ENCODE assay signal across 12 cellular contexts in the genomic region with DNA sequence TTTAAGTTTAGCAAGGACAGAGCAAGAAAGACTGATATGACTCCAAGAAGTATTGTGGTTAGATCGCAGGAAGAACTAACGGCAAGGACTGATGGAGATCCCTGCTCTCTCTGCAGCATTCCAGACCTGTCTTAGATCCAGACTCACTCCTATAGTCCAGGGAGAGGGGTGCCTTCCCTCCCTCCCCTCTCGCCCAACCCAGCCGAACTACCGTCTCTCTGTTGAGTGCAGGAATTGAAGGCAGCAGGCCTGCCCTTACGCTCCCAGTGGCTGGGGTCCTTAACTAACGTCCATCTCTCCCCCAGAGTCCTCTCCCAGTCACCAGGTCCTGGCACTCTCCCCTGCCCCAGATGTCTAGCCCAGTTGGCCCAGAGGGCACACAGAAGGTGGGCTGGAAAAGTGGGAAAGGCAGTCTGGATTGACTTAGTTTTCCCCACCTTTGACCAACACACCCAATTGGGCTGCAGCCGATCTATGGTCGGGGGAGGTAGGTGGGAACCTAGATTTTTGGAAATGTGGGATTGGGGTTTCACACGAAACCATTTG. TPM values are rescaled to one million over a fixed set of nuclear protein-coding genes. Genes with fewer than 3 reads are reported as not detected.
A peak's percentile ranks its signal among the peaks of the same experiment; 100 is the strongest.
DNase-seq lines count a peak whose midpoint lies in the region; ATAC-seq and TF ChIP-seq lines count a peak whose summit lies in the region.
"Had no signal": no experiment of that assay in that cellular context is flagged by ENCODE, and none has a peak within 500 bp of the region (broad histone marks: within the 10 kb centered on the region; RNA-seq: fewer than 3 reads in every experiment).

No MANE protein-coding gene starts in this region.

- TF ChIP-seq CTCF in astrocyte of the cerebellum (IDR thresholded peaks at IDR 0.05; ENCODE audit: low read depth, low read length, missing control alignments) = no peak
- TF ChIP-seq CTCF in type B pancreatic cell (conservative IDR thresholded peaks at IDR 0.05) = no peak

- ATAC-seq in activated naive CD8-positive, alpha-beta T cell treated with anti-CD3 and anti-CD28 coated beads, Interleukin-2, amount 50 U/mL, for 24 hours = no peak
- ATAC-seq in HG02678 (IDR thresholded peaks at IDR 0.05; ENCODE audit: unreplicated experiment) = no peak

- H3K27ac Mint-ChIP-seq in activated naive CD8-positive, alpha-beta T cell = no peak overlapping the region
- no peak overlapping the region for H3K27ac Mint-ChIP-seq in activated naive CD8-positive, alpha-beta T cell treated with anti-CD3 and anti-CD28 coated beads, Interleukin-2, amount 50 U/mL, for 24 hours
- peak overlapping the region; percentile 80 for H3K27ac Mint-ChIP-seq in type B pancreatic cell
- H3K27ac Mint-ChIP-seq: dendritic cell treated with granulocyte-macrophage colony-stimulating factor and Interleukin-4, amounts not matched to agents 40 ng/mL and 50 ng/mL, for 4 days had no signal

- in situ Hi-C loops in astrocyte of the cerebellum (cut with HindIII; ENCODE audit: low sequenced_read_pairs) = no loop called here

- DNase-seq in activated naive CD8-positive, alpha-beta T cell treated with anti-CD3 and anti-CD28 coated beads, Interleukin-2, amount 50 U/mL, for 24 hours = no peak
- DNase-seq in astrocyte of the cerebellum (ENCODE audit: low read depth) (no peak), left kidney (ENCODE audit: low read depth, low spot score) (peak; percentile 46), type B pancreatic cell (ENCODE audit: extremely low spot score, unreplicated experiment) (no peak), hypothalamus (lab: John Stamatoyannopoulos, UW) (no peak), NCI-H187 (lab: John Stamatoyannopoulos, UW) (no peak)
- DNase-seq: NCI-H524 treated with DMSO at 0.1 percent for 48 hours, small intestine had no signal

- no peaks in the 10 kb centered on the region for H3K27me3 Mint-ChIP-seq in activated naive CD8-positive, alpha-beta T cell
- H3K27me3 Mint-ChIP-seq in activated naive CD8-positive, alpha-beta T cell treated with anti-CD3 and anti-CD28 coated beads, Interleukin-2, amount 50 U/mL, for 24 hours = peaks cover 33% of the 10 kb centered on the region
- peaks cover 7% of the 10 kb centered on the region for H3K27me3 Mint-ChIP-seq in type B pancreatic cell

- no peaks in the 10 kb centered on the region for H3K36me3 Mint-ChIP-seq in activated naive CD8-positive, alpha-beta T cell
- H3K36me3 Mint-ChIP-seq in activated naive CD8-positive, alpha-beta T cell treated with anti-CD3 and anti-CD28 coated beads, Interleukin-2, amount 50 U/mL, for 24 hours (ENCODE audit: low read depth) = no peaks in the 10 kb centered on the region
- peaks cover 12% of the 10 kb centered on the region for H3K36me3 Mint-ChIP-seq in type B pancreatic cell

- H3K4me1 Mint-ChIP-seq in activated naive CD8-positive, alpha-beta T cell (ENCODE audit: low read depth) = peaks cover 32% of the 10 kb centered on the region
- peaks cover 23% of the 10 kb centered on the region for H3K4me1 Mint-ChIP-seq in activated naive CD8-positive, alpha-beta T cell treated with anti-CD3 and anti-CD28 coated beads, Interleukin-2, amount 50 U/mL, for 24 hours
- H3K4me1 Mint-ChIP-seq in type B pancreatic cell (ENCODE audit: unreplicated experiment) = peaks cover 48% of the 10 kb centered on the region

- peak overlapping the region; percentile 32 for H3K4me3 ChIP-seq in astrocyte of the cerebellum (ENCODE audit: low read depth, low read length)

- H3K9me3 Mint-ChIP-seq in activated naive CD8-positive, alpha-beta T cell (ENCODE audit: low read depth) = no peaks in the 10 kb centered on the region
- no peaks in the 10 kb centered on the region for H3K9me3 Mint-ChIP-seq in activated naive CD8-positive, alpha-beta T cell treated with anti-CD3 and anti-CD28 coated beads, Interleukin-2, amount 50 U/mL, for 24 hours
- H3K9me3 Mint-ChIP-seq in type B pancreatic cell = no peaks in the 10 kb centered on the region
- H3K9me3 Mint-ChIP-seq: dendritic cell treated with granulocyte-macrophage colony-stimulating factor and Interleukin-4, amounts not matched to agents 40 ng/mL and 50 ng/mL, for 4 days had no signal

- H3K4me3 Mint-ChIP-seq in activated naive CD8-positive, alpha-beta T cell = peak overlapping the region; percentile 46
- no peak overlapping the region for H3K4me3 Mint-ChIP-seq in activated naive CD8-positive, alpha-beta T cell treated with anti-CD3 and anti-CD28 coated beads, Interleukin-2, amount 50 U/mL, for 24 hours
- peak overlapping the region; percentile 93 for H3K4me3 Mint-ChIP-seq in type B pancreatic cell
- H3K4me3 Mint-ChIP-seq: dendritic cell treated with granulocyte-macrophage colony-stimulating factor and Interleukin-4, amounts not matched to agents 40 ng/mL and 50 ng/mL, for 4 days had no signal

RNA-seq across cellular contexts. Expression of gene CRABP2, which starts 1.1 kb away (rescaled TPM):
- 83.7 and 370 TPM in 2 replicates for total RNA-seq in type B pancreatic cell (ENCODE audit: low replicate concordance)

RNA-seq across cellular contexts. Expression of gene METTL25B, which starts 24.0 kb away (rescaled TPM):
- total RNA-seq in type B pancreatic cell (ENCODE audit: low replicate concordance) = 35.2 and 39.7 TPM in 2 replicates

RNA-seq across cellular contexts. Expression of gene ISG20L2, which starts 24.3 kb away (rescaled TPM):
- total RNA-seq in type B pancreatic cell (ENCODE audit: low replicate concordance) = 35.3 and 42.0 TPM in 2 replicates

RNA-seq across cellular contexts. Expression of gene NES, which starts 27.0 kb away (rescaled TPM):
- total RNA-seq in type B pancreatic cell (ENCODE audit: low replicate concordance) = 8.1 and 125 TPM in 2 replicates
- total RNA-seq: T-helper 2 cell treated with Interferon-gamma antibody and Interleukin-4, amounts not matched to agents 100 ng/mL and 5 ng/mL, for 36 hours had no signal

RNA-seq across cellular contexts. Expression of gene MRPL24, which starts 36.6 kb away (rescaled TPM):
- total RNA-seq in type B pancreatic cell (ENCODE audit: low replicate concordance) = 47.4 and 58.6 TPM in 2 replicates
